ENCODE assay signal across 9 cellular contexts in genomic region chr19:48393559-48394330, GRCh38. TPM values are rescaled to one million over a fixed set of nuclear protein-coding genes. Genes with fewer than 3 reads are reported as not detected.
DNase-seq lines count a peak whose midpoint lies in the region; ATAC-seq and TF ChIP-seq lines count a peak whose summit lies in the region.
"Had no signal": no experiment of that assay in that cellular context is flagged by ENCODE, and none has a peak within 500 bp of the region (broad histone marks: within the 10 kb centered on the region; RNA-seq: fewer than 3 reads in every experiment).

GRIN2D (plus strand) TSS chr19:48393668; CDS start chr19:48398393, 4,725 bp downstream.

- peak; percentile 27 to 62 (median 54) for DNase-seq in NCI-H1417 (lab: John Stamatoyannopoulos, UW)
- DNase-seq in NCI-H1417 treated with DMSO at 0.1 percent for 48 hours (lab: John Stamatoyannopoulos, UW) = no peak
- peak; percentile 64 for DNase-seq in NCI-H748 (lab: John Stamatoyannopoulos, UW; ENCODE audit: unreplicated experiment)
- DNase-seq in cerebellar cortex (ENCODE audit: low spot score) = peak; percentile 61
- peak; percentile 92 for DNase-seq in osteoblast (ENCODE audit: insufficient read length, low spot score, missing footprints)

- H3K4me2 ChIP-seq in osteoblast (ENCODE audit: insufficient read depth, low read length) = peak within 1 kb of the TSS; percentile 36

- H3K27ac ChIP-seq in osteoblast (ENCODE audit: low read depth, low read length) = no peak within 1 kb of the TSS
- H3K27ac ChIP-seq: pancreas had no signal

- no peak within 1 kb of the TSS for H2AFZ ChIP-seq in osteoblast (ENCODE audit: low read length)

- H3K4me1 ChIP-seq in osteoblast (ENCODE audit: insufficient read depth, low read length) = peaks cover 10% of the 10 kb centered on the region
- H3K4me1 ChIP-seq: pancreas had no signal

- peaks cover 7% of the 10 kb centered on the region for H4K20me1 ChIP-seq in osteoblast (ENCODE audit: insufficient read depth, low read length)

- no peak for TF ChIP-seq CTCF in osteoblast (IDR thresholded peaks at IDR 0.05; ENCODE audit: extremely low read depth, low read depth, low read length)

- no peaks in the 10 kb centered on the region for H3K9me3 ChIP-seq in osteoblast (ENCODE audit: low read depth, low read length)
- H3K9me3 ChIP-seq: pancreas had no signal

- peaks cover 7% of the 10 kb centered on the region for H3K36me3 ChIP-seq in osteoblast (ENCODE audit: insufficient read depth, low read length)

- H3K27me3 ChIP-seq in osteoblast (ENCODE audit: insufficient read depth, low read length) = peaks cover 53% of the 10 kb centered on the region

- ATAC-seq in HG03521 (IDR thresholded peaks at IDR 0.05; ENCODE audit: unreplicated experiment) (no peak), HG03025 (IDR thresholded peaks at IDR 0.05; ENCODE audit: low FRiP score, unreplicated experiment) (no peak), HG03565 (IDR thresholded peaks at IDR 0.05; ENCODE audit: unreplicated experiment) (no peak)
- ATAC-seq: pancreas had no signal

- peak within 1 kb of the TSS; percentile 33 for H3K4me3 ChIP-seq in osteoblast (ENCODE audit: insufficient read depth, low read length)
- H3K4me3 ChIP-seq: pancreas had no signal

- peaks cover 26% of the 10 kb centered on the region for H3K79me2 ChIP-seq in osteoblast (ENCODE audit: insufficient read depth, low read length)

RNA-seq across cellular contexts. Expression of gene GRIN2D, which starts in this region (rescaled TPM):
- under 0.01 TPM in 2 replicates for total RNA-seq in osteoblast

Comparison
In these comparisons a context has a peak if more than half of its experiments do, and no peak if none do; other contexts are left out.
1. Peak in DNase-seq, H3K4me3 ChIP-seq and H3K4me2 ChIP-seq in osteoblast; RNA of the gene not detected or under 1 TPM.